ENCODE assay signal across 24 cellular contexts in genomic region chr5:61878471-61878870, GRCh38.
"Had no signal": no experiment of that assay in that cellular context is flagged by ENCODE, and none has a peak within 500 bp of the region (broad histone marks: within the 10 kb centered on the region; RNA-seq: fewer than 3 reads in every experiment).

No MANE protein-coding gene starts in this region.

- H3K4me1 ChIP-seq: heart left ventricle, pancreas, right lobe of liver, suprapubic skin, transverse colon, upper lobe of right lung, uterus had no signal

- H3K4me3 ChIP-seq: dorsolateral prefrontal cortex, gastroesophageal sphincter, heart left ventricle, lung, pancreas, right lobe of liver, suprapubic skin, transverse colon, upper lobe of right lung, uterus had no signal

- H3K9me3 ChIP-seq: gastroesophageal sphincter, heart left ventricle, neutrophil, pancreas, right lobe of liver, suprapubic skin, transverse colon, upper lobe of right lung, uterus had no signal

- H3K27me3 ChIP-seq: gastroesophageal sphincter, heart left ventricle, neutrophil, pancreas, right lobe of liver, suprapubic skin, transverse colon, upper lobe of right lung, uterus had no signal

- H3K27ac ChIP-seq: dorsolateral prefrontal cortex, epithelial cell of prostate, gastroesophageal sphincter, heart left ventricle, neutrophil, pancreas, right lobe of liver, suprapubic skin, transverse colon, upper lobe of right lung, uterus had no signal

- ATAC-seq: esophagus mucosa; gastroesophageal sphincter; heart left ventricle; left lobe of liver; natural killer cell; pancreas; right lobe of liver; stimulated activated naive CD8-positive, alpha-beta T cell treated with anti-CD3 and anti-CD28 coated beads, Interleukin-15, amount 100 ng/mL, for 72 hours; upper lobe of right lung had no signal

- H3K36me3 ChIP-seq: gastroesophageal sphincter, heart left ventricle, neutrophil, pancreas, right lobe of liver, suprapubic skin, transverse colon, upper lobe of right lung, uterus had no signal

- DNase-seq: dorsolateral prefrontal cortex; effector CD4-positive, alpha-beta T cell; foreskin fibroblast; heart left ventricle; hippocampal formation; mesendoderm; natural killer cell; pancreas; right lobe of liver; small intestine; stimulated activated CD4-positive, alpha-beta T cell treated with anti-CD3 and anti-CD28 coated beads, Interleukin-15, amount 100 ng/mL, for 24 hours; stimulated activated CD4-positive, alpha-beta T cell treated with anti-CD3 and anti-CD28 coated beads, Interleukin-2, amount 100 ng/mL, for 48 hours; stimulated activated naive CD4-positive, alpha-beta T cell; stimulated activated naive CD8-positive, alpha-beta T cell treated with anti-CD3 and anti-CD28 coated beads, Interleukin-15, amount 100 ng/mL, for 72 hours; transverse colon; upper lobe of right lung; uterus had no signal
